ENCODE assay signal across 21 cellular contexts in the genomic region with DNA sequence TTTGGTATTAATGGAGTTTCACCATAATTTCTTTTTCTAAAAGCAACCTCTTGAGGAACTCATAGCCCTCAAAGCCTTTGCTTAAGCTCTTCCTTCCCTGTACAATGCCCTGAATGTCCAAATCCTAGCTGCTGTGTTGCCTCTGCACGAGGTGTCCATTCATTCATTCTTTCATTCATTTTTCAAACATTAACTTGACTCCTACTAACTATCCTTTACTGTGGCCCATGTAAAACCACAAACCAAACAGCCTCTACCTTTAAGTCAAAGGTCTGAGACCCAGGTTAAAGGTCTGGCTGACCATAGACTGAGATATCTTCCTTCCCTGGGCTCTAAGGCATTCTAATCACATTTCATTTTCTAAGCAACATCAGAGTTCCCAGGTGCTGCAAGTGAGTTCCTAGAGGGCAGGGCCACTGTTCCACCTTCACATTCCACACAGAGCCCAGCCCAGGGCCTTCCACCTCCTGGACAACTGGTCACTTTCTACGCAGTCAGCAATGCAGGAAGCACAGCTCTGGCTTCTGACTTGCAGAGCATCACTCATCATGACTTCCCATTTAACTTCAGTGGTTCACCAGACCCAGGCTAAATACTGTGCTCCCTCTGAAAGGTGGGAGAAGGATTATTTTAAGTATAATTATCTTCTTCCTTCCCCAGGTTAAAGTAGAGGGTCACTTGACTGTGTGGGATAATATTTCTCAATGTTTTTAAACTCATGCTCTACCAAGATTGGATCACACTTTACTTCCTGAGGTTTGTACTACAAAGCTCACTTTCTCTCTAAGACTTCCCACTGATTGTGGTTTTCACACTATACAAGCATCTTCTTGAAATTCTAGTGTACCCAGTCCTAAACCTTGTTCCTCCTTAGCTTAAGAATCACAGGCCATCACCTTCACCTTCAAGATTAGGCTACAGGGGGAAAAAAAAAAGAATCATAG. TPM values are rescaled to one million over a fixed set of nuclear protein-coding genes. Genes with fewer than 3 reads are reported as not detected.
DNase-seq lines count a peak whose midpoint lies in the region; ATAC-seq lines count a peak whose summit lies in the region.
"Had no signal": no experiment of that assay in that cellular context is flagged by ENCODE, and none has a peak within 500 bp of the region (broad histone marks: within the 10 kb centered on the region; RNA-seq: fewer than 3 reads in every experiment).

No MANE protein-coding gene starts in this region.

- POLR2A ChIA-PET in naive thymus-derived CD4-positive, alpha-beta T cell (lab: Charles Lee): interaction anchor here (1.0 to 1.7 kb wide), 2 partner anchors 20 to 97 kb away, joined by 3 to 4 read pairs; no protein-coding TSS in a partner anchor

- peaks cover 0 to 14% (median 0%) of the 10 kb centered on the region in 5 donors for H3K27me3 Mint-ChIP-seq in naive thymus-derived CD4-positive, alpha-beta T cell

- H3K4me1 ChIP-seq in ES-I3 (ENCODE audit: insufficient read depth, low read length): peaks cover 13% of the 10 kb centered on the region; the same call in 1 of the 2 replicates
- H3K4me1 ChIP-seq in naive thymus-derived CD4-positive, alpha-beta T cell (ENCODE audit: control insufficient read depth in 2 of 2, insufficient read depth in 2 of 2, low read length in 2 of 2): peaks cover 23 to 27% of the 10 kb centered on the region in 2 donors
- H3K4me1 ChIP-seq: upper lobe of right lung had no signal

- H3K9ac ChIP-seq in ES-I3 (ENCODE audit: low read depth, low read length): 0 out of 2 replicates have a peak overlapping the region, but pooled peaks have one; percentile 6
- H3K9ac ChIP-seq: BLaER1 had no signal

- H3K27ac Mint-ChIP-seq in naive thymus-derived CD4-positive, alpha-beta T cell: peak overlapping the region; percentile 19 to 81 (median 54)
- H3K27ac Mint-ChIP-seq: GM23338 had no signal

- peak; percentile 76 for ATAC-seq in naive thymus-derived CD4-positive, alpha-beta T cell
- ATAC-seq in HG03159 (IDR thresholded peaks at IDR 0.05; ENCODE audit: unreplicated experiment): no peak
- no peak for ATAC-seq in GM19463 (IDR thresholded peaks at IDR 0.05; ENCODE audit: unreplicated experiment)
- ATAC-seq: GM23338, upper lobe of right lung had no signal

- H3K36me3 Mint-ChIP-seq in naive thymus-derived CD4-positive, alpha-beta T cell: no peaks in the 10 kb centered on the region

- DNase-seq in SKM-1 treated with dmso at 0.1 percent for 144 hours (lab: John Stamatoyannopoulos, UW; ENCODE audit: unreplicated experiment): peak; percentile 16
- no peak for DNase-seq in SKM-1 (lab: John Stamatoyannopoulos, UW; ENCODE audit: unreplicated experiment)
- DNase-seq in activated CD8-positive, alpha-beta memory T cell treated with anti-CD3 and anti-CD28 coated beads, Interleukin-2, amount 50 U/mL, for 48 hours: peak; percentile 36
- DNase-seq in naive thymus-derived CD4-positive, alpha-beta T cell: peak in 3 of 9 donors; percentile 23 to 32 (median 27)
- DNase-seq in SHP77 (lab: John Stamatoyannopoulos, UW): no peak
- DNase-seq: activated gamma-delta T cell; dermis blood vessel endothelial cell; DMS 273 treated with DMSO at 0.1 percent for 48 hours; NCI-H748 treated with DMSO at 0.1 percent for 48 hours; nucleus accumbens; stimulated activated CD4-positive, alpha-beta T cell treated with anti-CD3 and anti-CD28 coated beads, Interleukin-4, amount 100 ng/mL, for 1 hour; stomach; T1000; upper lobe of right lung had no signal

- intact Hi-C loops in naive thymus-derived CD4-positive, alpha-beta T cell (cut with micrococcal nuclease): loop anchor here in 1 of 2 donors (1.0 kb wide), 1 partner anchor 8 kb away; no protein-coding TSS in a partner anchor

- peak overlapping the region; percentile 10 for H3K27ac ChIP-seq in naive thymus-derived CD4-positive, alpha-beta T cell (ENCODE audit: low read depth, low read length)
- H3K27ac ChIP-seq: BLaER1, cardiac muscle cell, stomach, upper lobe of right lung had no signal

- peaks cover 17 to 67% (median 49%) of the 10 kb centered on the region in 7 donors for H3K4me1 Mint-ChIP-seq in naive thymus-derived CD4-positive, alpha-beta T cell

- H3K4me3 ChIP-seq in naive thymus-derived CD4-positive, alpha-beta T cell (ENCODE audit: low read length): no peak overlapping the region
- H3K4me3 ChIP-seq: BLaER1, cardiac muscle cell, GM23338, smooth muscle cell, stomach, upper lobe of right lung had no signal

- H3K9me3 ChIP-seq in ES-I3 (ENCODE audit: control insufficient read depth, insufficient read depth, low read length): no peaks in the 10 kb centered on the region
- H3K9me3 ChIP-seq in naive thymus-derived CD4-positive, alpha-beta T cell (ENCODE audit: control insufficient read depth in 2 of 3, low read length in 3 of 3): no peaks in the 10 kb centered on the region
- H3K9me3 ChIP-seq: BLaER1, stomach, upper lobe of right lung had no signal

- no peaks in the 10 kb centered on the region for H3K27me3 ChIP-seq in naive thymus-derived CD4-positive, alpha-beta T cell (ENCODE audit: control insufficient read depth in 2 of 2, insufficient read depth in 2 of 2, low read length in 2 of 2)
- H3K27me3 ChIP-seq: BLaER1, cardiac muscle cell, stomach, upper lobe of right lung had no signal

- H3K4me3 Mint-ChIP-seq in naive thymus-derived CD4-positive, alpha-beta T cell: peak overlapping the region in 9 of 10 donors; percentile 6 to 76 (median 40)
- H3K4me3 Mint-ChIP-seq: GM23338 had no signal

- H3K36me3 ChIP-seq in ES-I3 (ENCODE audit: insufficient read depth, low read length): no peaks in the 10 kb centered on the region; the same call in 1 of the 2 replicates
- H3K36me3 ChIP-seq in naive thymus-derived CD4-positive, alpha-beta T cell (ENCODE audit: control insufficient read depth in 2 of 3, insufficient read depth in 3 of 3, low read length in 3 of 3): no peaks in the 10 kb centered on the region
- H3K36me3 ChIP-seq: BLaER1, cardiac muscle cell, stomach, upper lobe of right lung had no signal

- H3K9me3 Mint-ChIP-seq in naive thymus-derived CD4-positive, alpha-beta T cell: no peaks in the 10 kb centered on the region
- H3K9me3 Mint-ChIP-seq: GM23338 had no signal

- CTCF ChIA-PET in naive thymus-derived CD4-positive, alpha-beta T cell (lab: Charles Lee): interaction anchor here (0.6 to 1.6 kb wide), 3 partner anchors 20 to 201 kb away, joined by 3 to 4 read pairs (median 3); no protein-coding TSS in a partner anchor

RNA-seq across cellular contexts. Expression of a gene that starts 19.1 kb away (rescaled TPM):
- 10 to 100 TPM; 18.5 to 52.4 (median 46.7) TPM for total RNA-seq in naive thymus-derived CD4-positive, alpha-beta T cell
- polyA plus RNA-seq in naive thymus-derived CD4-positive, alpha-beta T cell: 10 to 100 TPM; 19.8 to 21.1 TPM

Comparison
In these comparisons a context has a peak if more than half of its experiments do, and no peak if none do; other contexts are left out.
1. DNase-seq: peak in SKM-1 treated with dmso at 0.1 percent for 144 hours (single experiment) and activated CD8-positive, alpha-beta memory T cell treated with anti-CD3 and anti-CD28 coated beads, Interleukin-2, amount 50 U/mL, for 48 hours (single experiment); none in SKM-1 (single experiment) and SHP77 (0 of 2).